Comparison of ENCODE assay signal across 2 cellular contexts in genomic region chr4:136316961-136317360, GRCh38.
TF ChIP-seq lines count a peak whose summit lies in the region.

No MANE protein-coding gene starts in this region.

TF ChIP-seq in WTC11, 78 proteins besides CTCF, POLR2A, EP300 and RAD21 (continued from another document):
- TF ChIP-seq, protein P1, sequence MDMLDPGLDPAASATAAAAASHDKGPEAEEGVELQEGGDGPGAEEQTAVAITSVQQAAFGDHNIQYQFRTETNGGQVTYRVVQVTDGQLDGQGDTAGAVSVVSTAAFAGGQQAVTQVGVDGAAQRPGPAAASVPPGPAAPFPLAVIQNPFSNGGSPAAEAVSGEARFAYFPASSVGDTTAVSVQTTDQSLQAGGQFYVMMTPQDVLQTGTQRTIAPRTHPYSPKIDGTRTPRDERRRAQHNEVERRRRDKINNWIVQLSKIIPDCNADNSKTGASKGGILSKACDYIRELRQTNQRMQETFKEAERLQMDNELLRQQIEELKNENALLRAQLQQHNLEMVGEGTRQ (CRISPR knock-in tag; IDR thresholded peaks at IDR 0.05): no peak
- no peak for TF ChIP-seq KAT7 (CRISPR knock-in tag; IDR thresholded peaks at IDR 0.05; ENCODE audit: borderline replicate concordance)
- no peak for TF ChIP-seq JUN (CRISPR knock-in tag; IDR thresholded peaks at IDR 0.05)
- no peak for TF ChIP-seq ZNF396 (CRISPR knock-in tag; IDR thresholded peaks at IDR 0.05; ENCODE audit: borderline replicate concordance)
- no peak for TF ChIP-seq EMX1 (CRISPR knock-in tag; IDR thresholded peaks at IDR 0.05)
- no peak for TF ChIP-seq FOXP4 (CRISPR knock-in tag; IDR thresholded peaks at IDR 0.05)
- TF ChIP-seq CBFB (CRISPR knock-in tag; IDR thresholded peaks at IDR 0.05; ENCODE audit: low read depth): no peak
TF ChIP-seq in WTC11: peak in this region for 0.

TF ChIP-seq in HEK293T, 16 proteins besides CTCF, POLR2A, EP300 and RAD21 (continued from another document):
- TF ChIP-seq, protein P2, sequence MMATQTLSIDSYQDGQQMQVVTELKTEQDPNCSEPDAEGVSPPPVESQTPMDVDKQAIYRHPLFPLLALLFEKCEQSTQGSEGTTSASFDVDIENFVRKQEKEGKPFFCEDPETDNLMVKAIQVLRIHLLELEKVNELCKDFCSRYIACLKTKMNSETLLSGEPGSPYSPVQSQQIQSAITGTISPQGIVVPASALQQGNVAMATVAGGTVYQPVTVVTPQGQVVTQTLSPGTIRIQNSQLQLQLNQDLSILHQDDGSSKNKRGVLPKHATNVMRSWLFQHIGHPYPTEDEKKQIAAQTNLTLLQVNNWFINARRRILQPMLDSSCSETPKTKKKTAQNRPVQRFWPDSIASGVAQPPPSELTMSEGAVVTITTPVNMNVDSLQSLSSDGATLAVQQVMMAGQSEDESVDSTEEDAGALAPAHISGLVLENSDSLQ (IDR thresholded peaks at IDR 0.05): no peak
- TF ChIP-seq SUZ12 (IDR thresholded peaks at IDR 0.05): no peak
- no peak for TF ChIP-seq TARDBP (IDR thresholded peaks at IDR 0.05)
- TF ChIP-seq FOXA1 (IDR thresholded peaks at IDR 0.05): no peak
- TF ChIP-seq L3MBTL2 (conservative IDR thresholded peaks at IDR 0.05): no peak
- TF ChIP-seq LEF1 (IDR thresholded peaks at IDR 0.05; ENCODE audit: borderline replicate concordance): no peak
- TF ChIP-seq NFRKB (IDR thresholded peaks at IDR 0.05): no peak
- no peak for TF ChIP-seq FOXK2 (IDR thresholded peaks at IDR 0.05)
TF ChIP-seq in HEK293T: peak in this region for 0.
